ENCODE assay signal across 2 cellular contexts in the genomic region with DNA sequence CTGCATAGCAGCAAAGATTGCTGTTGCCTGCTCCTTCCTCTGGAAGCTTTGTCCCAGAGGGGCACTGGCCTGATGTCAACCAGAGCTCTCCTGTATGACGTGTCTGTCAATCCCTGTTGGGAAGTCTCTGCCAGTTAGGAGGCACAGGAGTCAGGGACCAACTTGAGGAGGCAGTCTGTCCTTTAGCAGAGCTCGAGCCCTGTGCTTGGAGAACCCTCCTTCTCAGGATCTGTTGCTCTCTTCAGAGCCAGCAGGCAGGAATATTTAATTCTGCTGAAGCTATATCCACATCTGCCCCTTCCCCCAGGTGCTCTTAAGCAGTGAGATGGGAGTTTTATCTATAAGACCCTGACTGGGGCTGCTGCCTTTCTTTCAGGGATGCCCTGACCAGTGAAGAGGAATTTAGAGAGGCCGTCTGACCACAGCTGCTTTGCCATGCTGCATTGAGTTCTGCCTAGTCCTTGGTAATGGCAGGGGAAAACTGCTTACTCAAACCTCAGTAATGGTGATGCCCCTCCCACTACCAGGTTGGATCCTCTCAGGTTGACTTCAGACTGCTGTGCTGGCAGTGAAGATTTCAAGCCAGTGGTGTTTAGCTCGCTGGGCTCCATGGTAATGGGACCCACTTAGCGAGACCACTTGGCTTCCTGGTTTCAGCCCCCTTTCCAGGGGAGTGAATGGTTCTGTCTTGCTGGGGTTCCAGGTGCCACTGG.
TF ChIP-seq lines count a peak whose summit lies in the region.

No MANE protein-coding gene starts in this region.

TF ChIP-seq in HCT116, 20 proteins besides CTCF, POLR2A, EP300 and RAD21:
- TF ChIP-seq EZH2phosphoT487 (IDR thresholded peaks at IDR 0.05; ENCODE audit: borderline replicate concordance) (no peak), JUND (IDR thresholded peaks at IDR 0.05) (no peak), ZNF274 (IDR thresholded peaks at IDR 0.05; ENCODE audit: low read depth, low read length) (no peak), CBX3 (IDR thresholded peaks at IDR 0.05; ENCODE audit: low read depth) (no peak), SIN3A (IDR thresholded peaks at IDR 0.05; ENCODE audit: low read depth) (no peak), POLR2AphosphoS5 (IDR thresholded peaks at IDR 0.05; ENCODE audit: low read depth, low read length) (no peak), TCF7L2 (IDR thresholded peaks at IDR 0.05; ENCODE audit: borderline replicate concordance, extremely low read depth, insufficient read depth, insufficient read length) (no peak), SRF (IDR thresholded peaks at IDR 0.05; ENCODE audit: low read depth) (no peak), YY1 (IDR thresholded peaks at IDR 0.05; ENCODE audit: extremely low read depth, insufficient replicate concordance, low read depth, low read length) (no peak), SP1 (IDR thresholded peaks at IDR 0.05; ENCODE audit: low read depth) (no peak), ELF1 (IDR thresholded peaks at IDR 0.05; ENCODE audit: borderline replicate concordance, low read depth) (no peak), EZH2 (IDR thresholded peaks at IDR 0.05) (no peak), EGR1 (IDR thresholded peaks at IDR 0.05; ENCODE audit: low read depth) (no peak), CEBPB (IDR thresholded peaks at IDR 0.05; ENCODE audit: low read depth) (no peak)
- TF ChIP-seq, protein P1, sequence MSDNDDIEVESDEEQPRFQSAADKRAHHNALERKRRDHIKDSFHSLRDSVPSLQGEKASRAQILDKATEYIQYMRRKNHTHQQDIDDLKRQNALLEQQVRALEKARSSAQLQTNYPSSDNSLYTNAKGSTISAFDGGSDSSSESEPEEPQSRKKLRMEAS (IDR thresholded peaks at IDR 0.05), result no peak
- TF ChIP-seq, protein P2, sequence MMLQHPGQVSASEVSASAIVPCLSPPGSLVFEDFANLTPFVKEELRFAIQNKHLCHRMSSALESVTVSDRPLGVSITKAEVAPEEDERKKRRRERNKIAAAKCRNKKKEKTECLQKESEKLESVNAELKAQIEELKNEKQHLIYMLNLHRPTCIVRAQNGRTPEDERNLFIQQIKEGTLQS (IDR thresholded peaks at IDR 0.05), result no peak
- TF ChIP-seq, protein P3, sequence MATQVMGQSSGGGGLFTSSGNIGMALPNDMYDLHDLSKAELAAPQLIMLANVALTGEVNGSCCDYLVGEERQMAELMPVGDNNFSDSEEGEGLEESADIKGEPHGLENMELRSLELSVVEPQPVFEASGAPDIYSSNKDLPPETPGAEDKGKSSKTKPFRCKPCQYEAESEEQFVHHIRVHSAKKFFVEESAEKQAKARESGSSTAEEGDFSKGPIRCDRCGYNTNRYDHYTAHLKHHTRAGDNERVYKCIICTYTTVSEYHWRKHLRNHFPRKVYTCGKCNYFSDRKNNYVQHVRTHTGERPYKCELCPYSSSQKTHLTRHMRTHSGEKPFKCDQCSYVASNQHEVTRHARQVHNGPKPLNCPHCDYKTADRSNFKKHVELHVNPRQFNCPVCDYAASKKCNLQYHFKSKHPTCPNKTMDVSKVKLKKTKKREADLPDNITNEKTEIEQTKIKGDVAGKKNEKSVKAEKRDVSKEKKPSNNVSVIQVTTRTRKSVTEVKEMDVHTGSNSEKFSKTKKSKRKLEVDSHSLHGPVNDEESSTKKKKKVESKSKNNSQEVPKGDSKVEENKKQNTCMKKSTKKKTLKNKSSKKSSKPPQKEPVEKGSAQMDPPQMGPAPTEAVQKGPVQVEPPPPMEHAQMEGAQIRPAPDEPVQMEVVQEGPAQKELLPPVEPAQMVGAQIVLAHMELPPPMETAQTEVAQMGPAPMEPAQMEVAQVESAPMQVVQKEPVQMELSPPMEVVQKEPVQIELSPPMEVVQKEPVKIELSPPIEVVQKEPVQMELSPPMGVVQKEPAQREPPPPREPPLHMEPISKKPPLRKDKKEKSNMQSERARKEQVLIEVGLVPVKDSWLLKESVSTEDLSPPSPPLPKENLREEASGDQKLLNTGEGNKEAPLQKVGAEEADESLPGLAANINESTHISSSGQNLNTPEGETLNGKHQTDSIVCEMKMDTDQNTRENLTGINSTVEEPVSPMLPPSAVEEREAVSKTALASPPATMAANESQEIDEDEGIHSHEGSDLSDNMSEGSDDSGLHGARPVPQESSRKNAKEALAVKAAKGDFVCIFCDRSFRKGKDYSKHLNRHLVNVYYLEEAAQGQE (IDR thresholded peaks at IDR 0.05; ENCODE audit: low read depth), result no peak
- TF ChIP-seq, protein P4, sequence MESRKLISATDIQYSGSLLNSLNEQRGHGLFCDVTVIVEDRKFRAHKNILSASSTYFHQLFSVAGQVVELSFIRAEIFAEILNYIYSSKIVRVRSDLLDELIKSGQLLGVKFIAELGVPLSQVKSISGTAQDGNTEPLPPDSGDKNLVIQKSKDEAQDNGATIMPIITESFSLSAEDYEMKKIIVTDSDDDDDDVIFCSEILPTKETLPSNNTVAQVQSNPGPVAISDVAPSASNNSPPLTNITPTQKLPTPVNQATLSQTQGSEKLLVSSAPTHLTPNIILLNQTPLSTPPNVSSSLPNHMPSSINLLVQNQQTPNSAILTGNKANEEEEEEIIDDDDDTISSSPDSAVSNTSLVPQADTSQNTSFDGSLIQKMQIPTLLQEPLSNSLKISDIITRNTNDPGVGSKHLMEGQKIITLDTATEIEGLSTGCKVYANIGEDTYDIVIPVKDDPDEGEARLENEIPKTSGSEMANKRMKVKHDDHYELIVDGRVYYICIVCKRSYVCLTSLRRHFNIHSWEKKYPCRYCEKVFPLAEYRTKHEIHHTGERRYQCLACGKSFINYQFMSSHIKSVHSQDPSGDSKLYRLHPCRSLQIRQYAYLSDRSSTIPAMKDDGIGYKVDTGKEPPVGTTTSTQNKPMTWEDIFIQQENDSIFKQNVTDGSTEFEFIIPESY (IDR thresholded peaks at IDR 0.05; ENCODE audit: extremely low read depth, insufficient replicate concordance, low read length), result no peak
TF ChIP-seq in HCT116: peak in this region for 0.

TF ChIP-seq in K562, 482 proteins besides CTCF, POLR2A, EP300 and RAD21:
- TF ChIP-seq TBL1XR1 (IDR thresholded peaks at IDR 0.05; ENCODE audit: low read length in 2 of 2) (no peak), SMAD4 (CRISPR knock-in tag; conservative IDR thresholded peaks at IDR 0.05) (no peak), PCBP1 (IDR thresholded peaks at IDR 0.05; ENCODE audit: low read depth, low read length, poor library complexity, severe bottlenecking) (no peak), SRSF3 (IDR thresholded peaks at IDR 0.05; ENCODE audit: insufficient read depth, low read length) (no peak)
- TF ChIP-seq, protein P5, sequence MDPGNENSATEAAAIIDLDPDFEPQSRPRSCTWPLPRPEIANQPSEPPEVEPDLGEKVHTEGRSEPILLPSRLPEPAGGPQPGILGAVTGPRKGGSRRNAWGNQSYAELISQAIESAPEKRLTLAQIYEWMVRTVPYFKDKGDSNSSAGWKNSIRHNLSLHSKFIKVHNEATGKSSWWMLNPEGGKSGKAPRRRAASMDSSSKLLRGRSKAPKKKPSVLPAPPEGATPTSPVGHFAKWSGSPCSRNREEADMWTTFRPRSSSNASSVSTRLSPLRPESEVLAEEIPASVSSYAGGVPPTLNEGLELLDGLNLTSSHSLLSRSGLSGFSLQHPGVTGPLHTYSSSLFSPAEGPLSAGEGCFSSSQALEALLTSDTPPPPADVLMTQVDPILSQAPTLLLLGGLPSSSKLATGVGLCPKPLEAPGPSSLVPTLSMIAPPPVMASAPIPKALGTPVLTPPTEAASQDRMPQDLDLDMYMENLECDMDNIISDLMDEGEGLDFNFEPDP (CRISPR knock-in tag; IDR thresholded peaks at IDR 0.05), result no peak
- TF ChIP-seq, protein P6, sequence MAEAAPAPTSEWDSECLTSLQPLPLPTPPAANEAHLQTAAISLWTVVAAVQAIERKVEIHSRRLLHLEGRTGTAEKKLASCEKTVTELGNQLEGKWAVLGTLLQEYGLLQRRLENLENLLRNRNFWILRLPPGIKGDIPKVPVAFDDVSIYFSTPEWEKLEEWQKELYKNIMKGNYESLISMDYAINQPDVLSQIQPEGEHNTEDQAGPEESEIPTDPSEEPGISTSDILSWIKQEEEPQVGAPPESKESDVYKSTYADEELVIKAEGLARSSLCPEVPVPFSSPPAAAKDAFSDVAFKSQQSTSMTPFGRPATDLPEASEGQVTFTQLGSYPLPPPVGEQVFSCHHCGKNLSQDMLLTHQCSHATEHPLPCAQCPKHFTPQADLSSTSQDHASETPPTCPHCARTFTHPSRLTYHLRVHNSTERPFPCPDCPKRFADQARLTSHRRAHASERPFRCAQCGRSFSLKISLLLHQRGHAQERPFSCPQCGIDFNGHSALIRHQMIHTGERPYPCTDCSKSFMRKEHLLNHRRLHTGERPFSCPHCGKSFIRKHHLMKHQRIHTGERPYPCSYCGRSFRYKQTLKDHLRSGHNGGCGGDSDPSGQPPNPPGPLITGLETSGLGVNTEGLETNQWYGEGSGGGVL (CRISPR knock-in tag; IDR thresholded peaks at IDR 0.05), result no peak
TF ChIP-seq in K562: peak in this region for 0.
